19 cellular contexts compared by ENCODE assay signal in the genomic region with DNA sequence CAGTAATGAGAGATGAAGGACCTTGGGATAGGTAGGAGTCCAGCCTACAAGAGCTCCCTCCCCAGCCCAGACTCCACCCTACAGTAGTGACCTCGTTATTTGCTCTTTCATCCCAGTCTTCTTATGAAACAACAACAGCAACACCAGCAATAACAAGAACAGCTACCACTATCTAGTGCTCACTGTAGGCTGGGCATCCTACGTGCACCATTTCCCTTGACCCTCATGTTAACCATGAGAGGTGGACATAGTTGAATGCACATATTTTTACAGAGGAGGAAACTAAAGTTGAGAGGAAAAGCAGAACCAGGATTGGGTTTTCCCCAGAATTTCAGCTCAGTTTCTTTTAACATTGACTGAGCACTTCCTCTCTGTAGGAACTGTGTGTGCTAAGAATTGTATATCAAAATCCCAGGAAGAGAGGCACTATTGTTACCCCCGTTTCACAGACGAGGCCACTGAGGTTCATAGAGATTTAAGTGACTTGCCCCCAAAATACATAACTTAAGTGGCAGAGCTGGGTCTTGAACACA. TPM values are rescaled to one million over a fixed set of nuclear protein-coding genes. Genes with fewer than 3 reads are reported as not detected.
DNase-seq lines count a peak whose midpoint lies in the region; ATAC-seq and TF ChIP-seq lines count a peak whose summit lies in the region.
"Had no signal": no experiment of that assay in that cellular context is flagged by ENCODE, and none has a peak within 500 bp of the region (broad histone marks: within the 10 kb centered on the region; RNA-seq: fewer than 3 reads in every experiment).

No MANE protein-coding gene starts in this region.

- no peak overlapping the region for H3K27ac Mint-ChIP-seq in activated naive CD8-positive, alpha-beta T cell treated with anti-CD3 and anti-CD28 coated beads, Interleukin-2, amount 10 ng/mL, durations not matched to agents 7 days and 5 days
- no peak overlapping the region for H3K27ac Mint-ChIP-seq in activated naive CD8-positive, alpha-beta T cell treated with anti-CD3 and anti-CD28 coated beads, Interleukin-2, amount 50 U/mL, for 24 hours
- H3K27ac Mint-ChIP-seq in neural crest cell (ENCODE audit: unreplicated experiment), result peak overlapping the region; percentile 85
- H3K27ac Mint-ChIP-seq: CD8-positive, alpha-beta T cell had no signal

- H3K4me3 ChIP-seq in OCI-LY3 (ENCODE audit: low read length), result peak overlapping the region; percentile 21; the same call in 1 of the 2 replicates
- H3K4me3 ChIP-seq: BLaER1, HAP-1 had no signal

- TF ChIP-seq CTCF in OCI-LY3 (IDR thresholded peaks at IDR 0.05; ENCODE audit: low read depth, low read length), result no peak
- TF ChIP-seq CTCF in neural crest cell (conservative IDR thresholded peaks at IDR 0.05), result no peak

- peak overlapping the region; percentile 63 for H3K4me2 ChIP-seq in OCI-LY3 (ENCODE audit: low read length)
- H3K4me2 ChIP-seq: BLaER1 had no signal

- H2AFZ ChIP-seq in OCI-LY3 (ENCODE audit: low read depth, low read length), result no peak overlapping the region

- H4K20me1 ChIP-seq in OCI-LY3 (ENCODE audit: insufficient read depth, low read length), result no peaks in the 10 kb centered on the region
- H4K20me1 ChIP-seq: BLaER1 had no signal

- DNase-seq in activated naive CD8-positive, alpha-beta T cell treated with anti-CD3 and anti-CD28 coated beads, Interleukin-2, amount 10 ng/mL, durations not matched to agents 7 days and 5 days, result no peak
- DNase-seq in activated naive CD8-positive, alpha-beta T cell treated with anti-CD3 and anti-CD28 coated beads, Interleukin-2, amount 50 U/mL, for 24 hours, result no peak
- DNase-seq in neural crest cell (ENCODE audit: low read depth, low spot score) (no peak), C1 segment of cervical spinal cord (lab: John Stamatoyannopoulos, UW) (no peak), ecto neural progenitor cell (ENCODE audit: low spot score) (no peak), SKM-1 (lab: John Stamatoyannopoulos, UW; ENCODE audit: unreplicated experiment) (no peak), HuH-7.5 (ENCODE audit: low spot score) (no peak)
- DNase-seq: 8988T; AML-193; CD8-positive, alpha-beta T cell; COR-L47; DMS153; DMS79 treated with DMSO at 0.1 percent for 48 hours; EL; GOT3 had no signal

- no peak overlapping the region; the same call in 1 of the 2 replicates for H3K9ac ChIP-seq in OCI-LY3 (ENCODE audit: low read length)
- H3K9ac ChIP-seq: BLaER1 had no signal

- H3K4me1 ChIP-seq in OCI-LY3 (ENCODE audit: low read length), result peaks cover 26% of the 10 kb centered on the region
- H3K4me1 ChIP-seq: BLaER1, HAP-1 had no signal

- no peaks in the 10 kb centered on the region for H3K79me2 ChIP-seq in OCI-LY3 (ENCODE audit: low read length)

- peaks cover 3% of the 10 kb centered on the region for H3K36me3 ChIP-seq in OCI-LY3 (replicated peaks; ENCODE audit: low read depth, low read length)
- H3K36me3 ChIP-seq: BLaER1, HAP-1 had no signal

- no peak for ATAC-seq in activated naive CD8-positive, alpha-beta T cell treated with anti-CD3 and anti-CD28 coated beads, Interleukin-2, amount 10 ng/mL, durations not matched to agents 7 days and 5 days (ENCODE audit: low read depth)
- ATAC-seq in activated naive CD8-positive, alpha-beta T cell treated with anti-CD3 and anti-CD28 coated beads, Interleukin-2, amount 50 U/mL, for 24 hours, result no peak
- ATAC-seq: CD8-positive, alpha-beta T cell; HepG2 had no signal

- no peak overlapping the region for H3K27ac ChIP-seq in OCI-LY3 (ENCODE audit: low read length)
- H3K27ac ChIP-seq: BLaER1 had no signal

- H3K36me3 Mint-ChIP-seq in activated naive CD8-positive, alpha-beta T cell treated with anti-CD3 and anti-CD28 coated beads, Interleukin-2, amount 10 ng/mL, durations not matched to agents 7 days and 5 days, result peaks cover under 1% of the 10 kb centered on the region
- H3K36me3 Mint-ChIP-seq in activated naive CD8-positive, alpha-beta T cell treated with anti-CD3 and anti-CD28 coated beads, Interleukin-2, amount 50 U/mL, for 24 hours (ENCODE audit: low read depth), result no peaks in the 10 kb centered on the region
- H3K36me3 Mint-ChIP-seq in neural crest cell (ENCODE audit: low read depth), result no peaks in the 10 kb centered on the region
- H3K36me3 Mint-ChIP-seq: CD8-positive, alpha-beta T cell had no signal

- peak overlapping the region; percentile 48 for H3K4me3 Mint-ChIP-seq in activated naive CD8-positive, alpha-beta T cell treated with anti-CD3 and anti-CD28 coated beads, Interleukin-2, amount 10 ng/mL, durations not matched to agents 7 days and 5 days
- H3K4me3 Mint-ChIP-seq in activated naive CD8-positive, alpha-beta T cell treated with anti-CD3 and anti-CD28 coated beads, Interleukin-2, amount 50 U/mL, for 24 hours, result no peak overlapping the region
- no peak overlapping the region for H3K4me3 Mint-ChIP-seq in neural crest cell
- H3K4me3 Mint-ChIP-seq: CD8-positive, alpha-beta T cell had no signal

- POLR2A ChIA-PET in activated naive CD8-positive, alpha-beta T cell treated with anti-CD3 and anti-CD28 coated beads, Interleukin-2, amount 10 ng/mL, durations not matched to agents 7 days and 5 days (lab: Charles Lee), result interaction anchor here (0.5 kb wide), 1 partner anchor 1954 kb away, joined by 3 read pairs; no protein-coding TSS in a partner anchor

- peaks cover 2% of the 10 kb centered on the region for H3K9me3 Mint-ChIP-seq in activated naive CD8-positive, alpha-beta T cell treated with anti-CD3 and anti-CD28 coated beads, Interleukin-2, amount 10 ng/mL, durations not matched to agents 7 days and 5 days
- H3K9me3 Mint-ChIP-seq in activated naive CD8-positive, alpha-beta T cell treated with anti-CD3 and anti-CD28 coated beads, Interleukin-2, amount 50 U/mL, for 24 hours, result no peaks in the 10 kb centered on the region
- H3K9me3 Mint-ChIP-seq in neural crest cell, result no peaks in the 10 kb centered on the region
- H3K9me3 Mint-ChIP-seq: CD8-positive, alpha-beta T cell had no signal

- no peaks in the 10 kb centered on the region for H3K27me3 Mint-ChIP-seq in activated naive CD8-positive, alpha-beta T cell treated with anti-CD3 and anti-CD28 coated beads, Interleukin-2, amount 10 ng/mL, durations not matched to agents 7 days and 5 days
- no peaks in the 10 kb centered on the region for H3K27me3 Mint-ChIP-seq in activated naive CD8-positive, alpha-beta T cell treated with anti-CD3 and anti-CD28 coated beads, Interleukin-2, amount 50 U/mL, for 24 hours
- no peaks in the 10 kb centered on the region for H3K27me3 Mint-ChIP-seq in neural crest cell (ENCODE audit: low read depth)

- 0 out of 2 replicates have a peak, but pooled peaks cover 5% of the 10 kb centered on the region for H3K9me3 ChIP-seq in OCI-LY3 (ENCODE audit: insufficient read depth, low read length)

- 0 out of 2 replicates have a peak, but pooled peaks cover 7% of the 10 kb centered on the region for H3K27me3 ChIP-seq in OCI-LY3 (ENCODE audit: low read depth, low read length)
- H3K27me3 ChIP-seq: BLaER1 had no signal

- peaks cover 20% of the 10 kb centered on the region for H3K4me1 Mint-ChIP-seq in activated naive CD8-positive, alpha-beta T cell treated with anti-CD3 and anti-CD28 coated beads, Interleukin-2, amount 10 ng/mL, durations not matched to agents 7 days and 5 days
- peaks cover 4% of the 10 kb centered on the region for H3K4me1 Mint-ChIP-seq in activated naive CD8-positive, alpha-beta T cell treated with anti-CD3 and anti-CD28 coated beads, Interleukin-2, amount 50 U/mL, for 24 hours
- no peaks in the 10 kb centered on the region for H3K4me1 Mint-ChIP-seq in neural crest cell

RNA-seq across cellular contexts. Expression of a gene that starts 39.4 kb away (rescaled TPM):
- total RNA-seq in activated naive CD8-positive, alpha-beta T cell treated with anti-CD3 and anti-CD28 coated beads, Interleukin-2, amount 10 ng/mL, durations not matched to agents 7 days and 5 days, result 1 to 10 TPM; 4.9 to 5.2 TPM
- 116 and 125 TPM in 2 replicates for total RNA-seq in neural crest cell
- total RNA-seq: HepG2 had no signal

Comparison
In these comparisons a context has a peak if more than half of its experiments do, and no peak if none do; other contexts are left out.
1. RNA of a gene that starts 39.4 kb away (total RNA-seq): 116 to 125 TPM in neural crest cell; 4.9 to 5.2 TPM in activated naive CD8-positive, alpha-beta T cell treated with anti-CD3 and anti-CD28 coated beads, Interleukin-2, amount 10 ng/mL, durations not matched to agents 7 days and 5 days; every median in the first group is over 10 times any median in the second.